In genomic region chr20:1628621-1629020, GRCh38 we compare ENCODE assay signal across 16 cellular contexts. TPM values are rescaled to one million over a fixed set of nuclear protein-coding genes. Genes with fewer than 3 reads are reported as not detected.
"Had no signal": no experiment of that assay in that cellular context is flagged by ENCODE, and none has a peak within 500 bp of the region (broad histone marks: within the 10 kb centered on the region; RNA-seq: fewer than 3 reads in every experiment).

No MANE protein-coding gene starts in this region.

- H3K36me3 ChIP-seq: cardiac muscle cell, neural progenitor cell, pancreas, sigmoid colon, spleen, tibial nerve, uterus had no signal

- ATAC-seq: esophagus mucosa, pancreas had no signal

- H3K4me3 ChIP-seq: cardiac muscle cell, lung, neural progenitor cell, pancreas, sigmoid colon, spleen, tibial nerve, uterus had no signal

- H3K4me3 Mint-ChIP-seq: activated CD4-positive, alpha-beta memory T cell treated with anti-CD3 and anti-CD28 coated beads, Interleukin-2, amount 10 ng/mL, durations not matched to agents 7 days and 5 days; mesothelial cell of epicardium; neural progenitor cell; T-helper 2 cell treated with Interferon-gamma antibody and Interleukin-4, amounts not matched to agents 5 μg/mL and 100 μg/mL, for 36 hours had no signal

- H3K4me1 ChIP-seq: neural progenitor cell, pancreas, sigmoid colon, tibial nerve, uterus had no signal

- H3K27me3 ChIP-seq: neural progenitor cell, sigmoid colon, spleen, tibial nerve, uterus had no signal

- H3K9me3 Mint-ChIP-seq: activated CD4-positive, alpha-beta memory T cell treated with anti-CD3 and anti-CD28 coated beads, Interleukin-2, amount 10 ng/mL, durations not matched to agents 7 days and 5 days; neural progenitor cell; T-helper 2 cell treated with Interferon-gamma antibody and Interleukin-4, amounts not matched to agents 5 μg/mL and 100 μg/mL, for 36 hours had no signal

- H3K27ac ChIP-seq: cardiac muscle cell, neural progenitor cell, pancreas, sigmoid colon, spleen, tibial nerve, uterus had no signal

- H3K27ac Mint-ChIP-seq: activated CD4-positive, alpha-beta memory T cell treated with anti-CD3 and anti-CD28 coated beads, Interleukin-2, amount 10 ng/mL, durations not matched to agents 7 days and 5 days; mesothelial cell of epicardium; neural progenitor cell; T-helper 2 cell treated with Interferon-gamma antibody and Interleukin-4, amounts not matched to agents 5 μg/mL and 100 μg/mL, for 36 hours had no signal

- H3K9me3 ChIP-seq: pancreas, sigmoid colon, spleen, tibial nerve, uterus had no signal

- H3K27me3 Mint-ChIP-seq: activated CD4-positive, alpha-beta memory T cell treated with anti-CD3 and anti-CD28 coated beads, Interleukin-2, amount 10 ng/mL, durations not matched to agents 7 days and 5 days had no signal

- H3K36me3 Mint-ChIP-seq: mesothelial cell of epicardium, neural progenitor cell had no signal

- DNase-seq: activated CD4-positive, alpha-beta memory T cell treated with anti-CD3 and anti-CD28 coated beads, Interleukin-2, amount 10 ng/mL, durations not matched to agents 7 days and 5 days; activated CD4-positive, CD25-positive, alpha-beta regulatory T cell treated with anti-CD3 and anti-CD28 coated beads, Interleukin-2, amount 50 U/mL, for 72 hours; activated gamma-delta T cell treated with Interleukin-2 at 50 U/mL for 16 hours; activated T-cell treated with anti-CD3 and anti-CD28 coated beads, Interleukin-2, amount 50 U/mL, for 48 hours; pancreas; sigmoid colon; spleen; uterus had no signal

RNA-seq across cellular contexts. Expression of gene SIRPB1, which starts 8.8 kb away (rescaled TPM):
- total RNA-seq: cardiac muscle cell had no signal
- polyA plus RNA-seq: cardiac muscle cell had no signal

RNA-seq across cellular contexts. Expression of gene SIRPG, which starts 29.0 kb away (rescaled TPM):
- total RNA-seq: cardiac muscle cell, mesothelial cell of epicardium, subcutaneous adipose tissue had no signal
- polyA plus RNA-seq: cardiac muscle cell had no signal
